Comparison of ENCODE assay signal across 8 cellular contexts in the genomic region with DNA sequence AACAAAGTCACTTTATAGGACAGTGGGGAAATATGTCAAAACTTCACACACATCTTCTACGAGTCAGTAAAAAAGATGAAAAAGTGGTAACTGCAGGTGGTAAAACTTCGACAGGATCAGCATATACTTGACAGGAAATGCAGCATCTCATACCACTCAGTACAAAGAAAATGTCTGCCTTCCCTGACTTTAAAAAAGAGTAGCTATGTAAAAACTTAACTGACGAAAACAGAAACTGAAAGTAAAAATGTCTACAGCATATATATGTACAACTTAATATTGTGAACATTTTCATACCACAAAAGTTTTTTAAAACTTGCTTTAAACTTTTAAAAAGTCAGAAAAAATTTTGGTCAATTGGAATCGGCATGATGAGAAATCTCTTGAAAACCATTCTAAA. TPM values are rescaled to one million over a fixed set of nuclear protein-coding genes. Genes with fewer than 3 reads are reported as not detected.
A peak's percentile ranks its signal among the peaks of the same experiment; 100 is the strongest.
DNase-seq lines count a peak whose midpoint lies in the region; ATAC-seq, FAIRE-seq and TF ChIP-seq lines count a peak whose summit lies in the region.

No MANE protein-coding gene starts in this region.

- no TSS peak for BruUV-seq in Calu3 (replicated peaks; lab: Mats Ljungman, UMichigan)

- TF ChIP-seq POLR2A in thyroid gland (IDR thresholded peaks at IDR 0.05): no peak

- intact Hi-C loops in Calu3 (cut with micrococcal nuclease; ENCODE audit: unreplicated experiment): loop anchor here (5.0 kb wide), 1 partner anchor 37 kb away; no protein-coding TSS in a partner anchor
- intact Hi-C loops in kidney (cut with DNase I): loop anchor here (10.0 kb wide), 1 partner anchor 99 kb away; no protein-coding TSS in a partner anchor
- intact Hi-C loops in thyroid gland (cut with DNase I): loop anchor here (5.0 kb wide), 1 partner anchor 107 kb away; no protein-coding TSS in a partner anchor

- H3K27me3 ChIP-seq in HUES6 (ENCODE audit: control insufficient read depth, insufficient read depth, low read length): no peaks in the 10 kb centered on the region
- H3K27me3 ChIP-seq in thyroid gland: no peaks in the 10 kb centered on the region

- H3K36me3 ChIP-seq in HUES6 (ENCODE audit: control insufficient read depth, insufficient read depth, low read length) (peaks cover 16% of the 10 kb centered on the region), kidney (ENCODE audit: control insufficient read depth in 1 of 2, insufficient read depth in 2 of 2, low read length in 2 of 2) (peaks cover 2 to 7% of the 10 kb centered on the region in 2 donors), thyroid gland (peaks cover 7 to 12% of the 10 kb centered on the region in 2 donors)

- no peak for FAIRE-seq in kidney (lab: Jason Lieb, UNC)

- WGBS in thyroid gland, 2 donors: 8 to 9% methylated on average over 4 of the region's 4 CpGs

- no peak for DNase-seq in Calu3
- DNase-seq in activated naive CD8-positive, alpha-beta T cell treated with anti-CD3 and anti-CD28 coated beads, Interleukin-2, amount 10 ng/mL, durations not matched to agents 7 days and 5 days: no peak
- no peak for DNase-seq in kidney
- DNase-seq in thyroid gland: no peak
- DNase-seq in NCI-H1436 (lab: John Stamatoyannopoulos, UW): no peak
- DNase-seq in activated gamma-delta T cell treated with Interleukin-2 at 50 U/mL for 16 hours: no peak
- no peak for DNase-seq in SKM-1 treated with dmso at 0.1 percent for 144 hours (lab: John Stamatoyannopoulos, UW; ENCODE audit: unreplicated experiment)

- H3K4me3 Mint-ChIP-seq in Calu3 (ENCODE audit: low read depth, unreplicated experiment): peak overlapping the region; percentile 89
- peak overlapping the region; percentile 93 for H3K4me3 Mint-ChIP-seq in activated naive CD8-positive, alpha-beta T cell treated with anti-CD3 and anti-CD28 coated beads, Interleukin-2, amount 10 ng/mL, durations not matched to agents 7 days and 5 days

- CTCF ChIA-PET in Calu3 (lab: Charles Lee): no interaction called here

- peaks cover 10% of the 10 kb centered on the region for H3K4me1 ChIP-seq in HUES6 (ENCODE audit: control insufficient read depth, insufficient read depth, low read length)
- peaks cover 4 to 8% of the 10 kb centered on the region in 2 donors for H3K4me1 ChIP-seq in kidney (ENCODE audit: control insufficient read depth in 1 of 2, insufficient read depth in 1 of 2, low read depth in 1 of 2, low read length in 2 of 2)
- H3K4me1 ChIP-seq in thyroid gland: peaks cover 18 to 23% of the 10 kb centered on the region in 2 donors

- peaks cover 22% of the 10 kb centered on the region for H3K4me1 Mint-ChIP-seq in Calu3 (ENCODE audit: low read depth, unreplicated experiment)
- H3K4me1 Mint-ChIP-seq in activated naive CD8-positive, alpha-beta T cell treated with anti-CD3 and anti-CD28 coated beads, Interleukin-2, amount 10 ng/mL, durations not matched to agents 7 days and 5 days: peaks cover 27% of the 10 kb centered on the region

- peak; percentile 31 for ATAC-seq in activated naive CD8-positive, alpha-beta T cell treated with anti-CD3 and anti-CD28 coated beads, Interleukin-2, amount 10 ng/mL, durations not matched to agents 7 days and 5 days (ENCODE audit: low read depth)

- no peaks in the 10 kb centered on the region for H3K27me3 Mint-ChIP-seq in Calu3 (ENCODE audit: unreplicated experiment)
- H3K27me3 Mint-ChIP-seq in activated naive CD8-positive, alpha-beta T cell treated with anti-CD3 and anti-CD28 coated beads, Interleukin-2, amount 10 ng/mL, durations not matched to agents 7 days and 5 days: no peaks in the 10 kb centered on the region

- H3K36me3 Mint-ChIP-seq in Calu3 (ENCODE audit: insufficient read depth, unreplicated experiment): peaks cover 50% of the 10 kb centered on the region
- H3K36me3 Mint-ChIP-seq in activated naive CD8-positive, alpha-beta T cell treated with anti-CD3 and anti-CD28 coated beads, Interleukin-2, amount 10 ng/mL, durations not matched to agents 7 days and 5 days: peaks cover 15% of the 10 kb centered on the region

- H3K27ac ChIP-seq in HUES6 (ENCODE audit: low read depth, low read length) (peak overlapping the region; percentile 50; the same call in 1 of the 2 replicates), kidney (ENCODE audit: low read depth in 2 of 2, low read length in 2 of 2) (peak overlapping the region in 1 of 2 donors; percentile 79), thyroid gland (peak overlapping the region in 2 of 3 donors; percentile 20 to 77)

- H3K9me3 Mint-ChIP-seq in Calu3 (ENCODE audit: low read depth, unreplicated experiment): no peaks in the 10 kb centered on the region
- no peaks in the 10 kb centered on the region for H3K9me3 Mint-ChIP-seq in activated naive CD8-positive, alpha-beta T cell treated with anti-CD3 and anti-CD28 coated beads, Interleukin-2, amount 10 ng/mL, durations not matched to agents 7 days and 5 days

- no peak for TF ChIP-seq CTCF in Calu3 (IDR thresholded peaks at IDR 0.05; ENCODE audit: unreplicated experiment)
- no peak for TF ChIP-seq CTCF in kidney (IDR thresholded peaks at IDR 0.05; ENCODE audit: borderline replicate concordance, extremely low read depth, insufficient read depth)
- no peak for TF ChIP-seq CTCF in thyroid gland (IDR thresholded peaks at IDR 0.05)

- H3K9ac ChIP-seq in HUES6 (ENCODE audit: low read length): peak overlapping the region; percentile 89
- H3K9ac ChIP-seq in kidney (ENCODE audit: low read length in 2 of 2): peak overlapping the region in 1 of 2 donors; percentile 91

- POLR2A ChIA-PET in activated naive CD8-positive, alpha-beta T cell treated with anti-CD3 and anti-CD28 coated beads, Interleukin-2, amount 10 ng/mL, durations not matched to agents 7 days and 5 days (lab: Charles Lee): interaction anchor here (0.6 to 2.8 kb wide), 20 partner anchors 11 to 778 kb away, joined by 3 to 37 read pairs (median 4); partner anchors contain the start of genes AMPD2, ATXN7L2, CYB561D1 and GNAI3

- H3K4me3 ChIP-seq in HUES6 (ENCODE audit: low read depth, low read length) (peak overlapping the region; percentile 87), kidney (ENCODE audit: low read length in 2 of 2) (peak overlapping the region; percentile 63 to 94), thyroid gland (replicated peaks in 1 of 3) (peak overlapping the region; percentile 45 to 86 (median 70))

- H3K9me3 ChIP-seq in HUES6 (ENCODE audit: control insufficient read depth, insufficient read depth, low read depth, low read length): no peaks in the 10 kb centered on the region
- H3K9me3 ChIP-seq in kidney (ENCODE audit: control insufficient read depth in 1 of 2, low read length in 2 of 2): no peaks in the 10 kb centered on the region
- H3K9me3 ChIP-seq in thyroid gland: no peaks in the 10 kb centered on the region

- peak overlapping the region; percentile 89 for H3K27ac Mint-ChIP-seq in Calu3 (ENCODE audit: unreplicated experiment)
- H3K27ac Mint-ChIP-seq in activated naive CD8-positive, alpha-beta T cell treated with anti-CD3 and anti-CD28 coated beads, Interleukin-2, amount 10 ng/mL, durations not matched to agents 7 days and 5 days: peak overlapping the region; percentile 97

RNA-seq across cellular contexts. Expression of gene PSMA5, which starts 0.9 kb away (rescaled TPM):
- total RNA-seq in Calu3 (2022): 108 and 121 TPM in 2 replicates
- 100 to 1,000 TPM; 135 TPM for total RNA-seq in activated naive CD8-positive, alpha-beta T cell treated with anti-CD3 and anti-CD28 coated beads, Interleukin-2, amount 10 ng/mL, durations not matched to agents 7 days and 5 days
- 71.4 TPM for total RNA-seq in kidney
- 91.1 TPM for polyA plus RNA-seq in kidney (ENCODE audit: insufficient read depth, low read depth, low replicate concordance)
- 10 to 100 TPM; 25.1 to 35.7 (median 28.0) TPM for total RNA-seq in thyroid gland

RNA-seq across cellular contexts. Expression of gene SORT1, which starts 27.7 kb away (rescaled TPM):
- total RNA-seq in Calu3 (2022) (46.3 and 68.2 TPM in 2 replicates), kidney (169 TPM), thyroid gland (100 to 1,000 TPM in 3 of 4 donors, 10 to 100 TPM in 1; 65.7 to 152 (median 137) TPM)
- 10 to 100 TPM in 1 of 2 experiments, 1 to 10 TPM in 1; 6.5 to 11.0 TPM for total RNA-seq in activated naive CD8-positive, alpha-beta T cell treated with anti-CD3 and anti-CD28 coated beads, Interleukin-2, amount 10 ng/mL, durations not matched to agents 7 days and 5 days
- 33.5 TPM for polyA plus RNA-seq in kidney (ENCODE audit: insufficient read depth, low read depth, low replicate concordance)

RNA-seq across cellular contexts. Expression of gene SYPL2, which starts 41.0 kb away (rescaled TPM):
- total RNA-seq in Calu3 (2022) (0.20 TPM in 1 of 2 replicates, not detected in the other), kidney (6.7 TPM), thyroid gland (10 to 100 TPM in 1 of 4 donors, 1 to 10 TPM in 3; 7.9 to 12.4 (median 9.1) TPM)
- not detected for total RNA-seq in activated naive CD8-positive, alpha-beta T cell treated with anti-CD3 and anti-CD28 coated beads, Interleukin-2, amount 10 ng/mL, durations not matched to agents 7 days and 5 days
- 9.8 TPM for polyA plus RNA-seq in kidney (ENCODE audit: insufficient read depth, low read depth, low replicate concordance)

RNA-seq across cellular contexts. Expression of gene ATXN7L2, which starts 58.3 kb away (rescaled TPM):
- total RNA-seq in Calu3 (2022) (4.3 and 4.5 TPM in 2 replicates), kidney (7.3 TPM), thyroid gland (10 to 100 TPM in 1 of 4 donors, 1 to 10 TPM in 3; 5.8 to 11.7 (median 8.4) TPM)
- total RNA-seq in activated naive CD8-positive, alpha-beta T cell treated with anti-CD3 and anti-CD28 coated beads, Interleukin-2, amount 10 ng/mL, durations not matched to agents 7 days and 5 days: 10 to 100 TPM; 10.4 to 12.4 TPM
- polyA plus RNA-seq in kidney (ENCODE audit: insufficient read depth, low read depth, low replicate concordance): 5.7 TPM
